ENCODE assay signal across 16 cellular contexts in genomic region chr2:71555798-71556454, GRCh38.
"Had no signal": no experiment of that assay in that cellular context is flagged by ENCODE, and none has a peak within 500 bp of the region (broad histone marks: within the 10 kb centered on the region; RNA-seq: fewer than 3 reads in every experiment).

No MANE protein-coding gene starts in this region.

- DNase-seq: activated CD4-positive, alpha-beta T cell treated with anti-CD3 and anti-CD28 coated beads, Interleukin-2, amount 50 U/mL, for 48 hours; activated CD4-positive, CD25-positive, alpha-beta regulatory T cell treated with anti-CD3 and anti-CD28 coated beads, Interleukin-2, amount 50 U/mL, for 72 hours; activated CD8-positive, alpha-beta memory T cell treated with anti-CD3 and anti-CD28 coated beads, Interleukin-2, amount 10 ng/mL, durations not matched to agents 7 days and 5 days; activated effector memory CD4-positive, alpha-beta T cell treated with Interleukin-2 at 50 U/mL for 16 hours; activated T-cell treated with anti-CD3 and anti-CD28 coated beads, Interleukin-2, amount 50 U/mL, for 24 hours; esophagus squamous epithelium; foreskin fibroblast; glutamatergic neuron; immature natural killer cell; left ventricle myocardium superior; nucleus accumbens; SW 1271; transverse colon had no signal

- ATAC-seq: activated CD8-positive, alpha-beta memory T cell treated with anti-CD3 and anti-CD28 coated beads, Interleukin-2, amount 10 ng/mL, durations not matched to agents 7 days and 5 days; activated naive CD4-positive, alpha-beta T cell treated with anti-CD3 and anti-CD28 coated beads, Interleukin-2, amount 50 U/mL, for 72 hours; left ventricle myocardium superior had no signal

- H3K27me3 ChIP-seq: breast epithelium, SJSA1, transverse colon had no signal

- H3K4me3 ChIP-seq: breast epithelium, esophagus squamous epithelium, SJSA1, transverse colon had no signal

- H3K4me1 ChIP-seq: breast epithelium, esophagus squamous epithelium, SJSA1, transverse colon had no signal

- H3K27ac ChIP-seq: breast epithelium, esophagus squamous epithelium, SJSA1, transverse colon had no signal

- H3K27ac Mint-ChIP-seq: activated CD8-positive, alpha-beta memory T cell treated with anti-CD3 and anti-CD28 coated beads, Interleukin-2, amount 10 ng/mL, durations not matched to agents 7 days and 5 days; activated T-cell treated with anti-CD3 and anti-CD28 coated beads, Interleukin-2, amount 50 U/mL, for 24 hours; immature natural killer cell had no signal

- H3K4me3 Mint-ChIP-seq: activated CD8-positive, alpha-beta memory T cell treated with anti-CD3 and anti-CD28 coated beads, Interleukin-2, amount 10 ng/mL, durations not matched to agents 7 days and 5 days; activated T-cell treated with anti-CD3 and anti-CD28 coated beads, Interleukin-2, amount 50 U/mL, for 24 hours; immature natural killer cell had no signal

- H3K9me3 ChIP-seq: breast epithelium, esophagus squamous epithelium, SJSA1, transverse colon had no signal

- H3K9me3 Mint-ChIP-seq: activated naive CD4-positive, alpha-beta T cell treated with anti-CD3 and anti-CD28 coated beads, Interleukin-2, amount 50 U/mL, for 72 hours; activated T-cell treated with anti-CD3 and anti-CD28 coated beads, Interleukin-2, amount 50 U/mL, for 24 hours; immature natural killer cell had no signal

- H3K27me3 Mint-ChIP-seq: activated CD8-positive, alpha-beta memory T cell treated with anti-CD3 and anti-CD28 coated beads, Interleukin-2, amount 10 ng/mL, durations not matched to agents 7 days and 5 days; activated T-cell treated with anti-CD3 and anti-CD28 coated beads, Interleukin-2, amount 50 U/mL, for 24 hours had no signal

- H3K36me3 Mint-ChIP-seq: activated CD8-positive, alpha-beta memory T cell treated with anti-CD3 and anti-CD28 coated beads, Interleukin-2, amount 10 ng/mL, durations not matched to agents 7 days and 5 days; activated naive CD4-positive, alpha-beta T cell treated with anti-CD3 and anti-CD28 coated beads, Interleukin-2, amount 50 U/mL, for 72 hours had no signal

- H3K36me3 ChIP-seq: breast epithelium, esophagus squamous epithelium, transverse colon had no signal

- H3K4me1 Mint-ChIP-seq: activated CD8-positive, alpha-beta memory T cell treated with anti-CD3 and anti-CD28 coated beads, Interleukin-2, amount 10 ng/mL, durations not matched to agents 7 days and 5 days had no signal
